ENCODE assay signal across 8 cellular contexts in the genomic region with DNA sequence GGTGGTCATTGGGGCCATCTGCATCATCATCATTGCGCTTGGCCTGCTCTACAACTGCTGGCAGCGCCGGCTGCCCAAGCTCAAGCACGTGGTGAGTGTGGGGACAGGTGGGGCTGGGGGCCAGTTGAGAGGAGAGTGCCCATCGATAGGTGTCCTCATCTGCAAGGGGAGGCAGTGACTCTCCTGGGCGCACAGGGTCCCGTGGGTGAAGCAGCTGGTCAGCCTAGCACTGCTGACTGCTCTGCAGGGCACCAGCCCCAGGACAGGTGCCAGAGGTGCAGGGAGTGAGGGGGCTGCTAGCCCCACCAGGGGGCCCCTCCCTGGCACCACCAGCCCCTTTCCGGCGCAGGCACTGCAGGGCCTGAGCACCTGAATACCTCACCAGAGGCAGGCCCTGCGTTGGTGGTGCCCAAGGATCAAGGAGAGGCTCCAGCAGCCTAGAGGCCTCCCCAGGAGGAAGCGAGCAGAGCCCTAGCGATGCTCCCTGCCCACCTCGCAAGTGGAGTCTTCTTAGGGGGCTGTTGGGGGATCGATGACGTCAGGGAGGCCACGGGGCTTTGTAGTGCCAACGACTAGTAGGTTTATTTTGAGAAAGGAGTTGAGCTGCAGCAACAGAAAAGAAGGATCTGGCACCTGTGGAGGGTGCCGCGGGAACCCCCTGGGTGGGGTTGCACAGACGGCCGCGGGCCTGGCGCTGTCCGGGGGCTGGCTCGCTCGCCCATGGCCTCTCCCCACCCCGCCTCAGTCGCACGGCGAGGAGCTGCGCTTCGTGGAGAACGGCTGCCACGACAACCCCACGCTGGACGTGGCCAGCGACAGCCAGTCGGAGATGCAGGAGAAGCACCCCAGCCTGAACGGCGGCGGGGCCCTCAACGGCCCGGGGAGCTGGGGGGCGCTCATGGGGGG. TPM values are rescaled to one million over a fixed set of nuclear protein-coding genes. Genes with fewer than 3 reads are reported as not detected.
A peak's percentile ranks its signal among the peaks of the same experiment; 100 is the strongest.
DNase-seq lines count a peak whose midpoint lies in the region; ATAC-seq and TF ChIP-seq lines count a peak whose summit lies in the region.

No MANE protein-coding gene starts in this region.

- ATAC-seq in HG03135 (IDR thresholded peaks at IDR 0.05; ENCODE audit: unreplicated experiment) (peak; percentile 22), WTC11 (no peak)

- peaks cover 3% of the 10 kb centered on the region for H3K4me1 ChIP-seq in ectodermal cell (ENCODE audit: control insufficient read depth, insufficient read depth, low read length)
- peaks cover 15% of the 10 kb centered on the region for H3K4me1 ChIP-seq in mesodermal cell (ENCODE audit: control insufficient read depth, insufficient read depth, low read length, poor library complexity, severe bottlenecking)
- peaks cover 14% of the 10 kb centered on the region in 2 donors for H3K4me1 ChIP-seq in thyroid gland

- H3K36me3 ChIP-seq in ectodermal cell (ENCODE audit: control insufficient read depth, insufficient read depth, low read length) (no peaks in the 10 kb centered on the region), mesodermal cell (ENCODE audit: control insufficient read depth, insufficient read depth, low read length) (peaks cover 5% of the 10 kb centered on the region), thyroid gland (no peaks in the 10 kb centered on the region)

- CTCF ChIA-PET in WTC11 (lab: Charles Lee): interaction anchor here (0.9 to 1.9 kb wide), 6 partner anchors 8 to 97 kb away, joined by 3 to 11 read pairs (median 3); no protein-coding TSS in a partner anchor

- intact Hi-C loops in thyroid gland (cut with DNase I): loop anchor here (5.0 kb wide), 1 partner anchor 74 kb away; a partner anchor contains a TSS

- H3K9me3 ChIP-seq in ectodermal cell (ENCODE audit: control insufficient read depth, low read length) (no peaks in the 10 kb centered on the region), mesodermal cell (ENCODE audit: control insufficient read depth, low read length) (no peaks in the 10 kb centered on the region), thyroid gland (no peaks in the 10 kb centered on the region)

- H3K27me3 ChIP-seq in ectodermal cell (ENCODE audit: control insufficient read depth, insufficient read depth, low read length, poor library complexity, severe bottlenecking) (peaks cover 27% of the 10 kb centered on the region), thyroid gland (no peaks in the 10 kb centered on the region)

- H3K27me3 Mint-ChIP-seq in WTC11 (ENCODE audit: low read depth): peaks cover 3% of the 10 kb centered on the region

- POLR2A ChIA-PET in WTC11 (lab: Charles Lee): interaction anchor here (1.8 kb wide), 1 partner anchor 150 kb away, joined by 5 read pairs; no protein-coding TSS in a partner anchor

- peaks cover 12% of the 10 kb centered on the region for H3K4me1 Mint-ChIP-seq in WTC11

- 0 out of 2 replicates have a peak overlapping the region, but pooled peaks have one; percentile 36 for H3K27ac Mint-ChIP-seq in WTC11

- peak overlapping the region; percentile 66 for H3K4me3 ChIP-seq in ectodermal cell (ENCODE audit: insufficient read depth, low read depth, low read length)
- peak overlapping the region; percentile 74 for H3K4me3 ChIP-seq in mesodermal cell (ENCODE audit: extremely low read depth, insufficient read depth, low read length, poor library complexity, severe bottlenecking)
- H3K4me3 ChIP-seq in thyroid gland (replicated peaks in 1 of 3): peak overlapping the region; percentile 48 to 97 (median 73)

- TF ChIP-seq POLR2A in thyroid gland (IDR thresholded peaks at IDR 0.05): no peak

- peak overlapping the region; percentile 78 for H3K4me3 Mint-ChIP-seq in WTC11

- H3K36me3 Mint-ChIP-seq in WTC11: no peaks in the 10 kb centered on the region

- no peaks in the 10 kb centered on the region for H3K9me3 Mint-ChIP-seq in WTC11

- DNase-seq in activated gamma-delta T cell treated with Interleukin-2 at 50 U/mL for 16 hours (peak; percentile 24), activated gamma-delta T cell (lab: John Stamatoyannopoulos, UW) (no peak), WTC11 (ENCODE audit: low spot score) (no peak), thyroid gland (peak; percentile 23 to 24), HPDE6-E6E7 (ENCODE audit: extremely low spot score) (no peak)

- 50 to 54% methylated on average over 44 of the region's 44 CpGs for WGBS in ectodermal cell, 2 experiments
- WGBS in mesodermal cell (ENCODE audit: insufficient coverage in 2 of 2), 2 experiments: 54 to 61% methylated on average over 23 to 44 of the region's 44 CpGs
- WGBS in thyroid gland, 2 donors: 22 to 56% methylated on average over 13 to 26 of the region's 44 CpGs

- TF ChIP-seq CTCF in WTC11 (IDR thresholded peaks at IDR 0.05) (no peak), thyroid gland (IDR thresholded peaks at IDR 0.05) (no peak)

- H3K27ac ChIP-seq in ectodermal cell (ENCODE audit: insufficient read depth, low read depth, low read length, poor library complexity, severe bottlenecking) (no peak overlapping the region), mesodermal cell (ENCODE audit: low read depth, low read length, severe bottlenecking) (no peak overlapping the region), thyroid gland (peak overlapping the region; percentile 78 to 80 (median 80))

TF ChIP-seq in WTC11, 78 proteins besides CTCF, POLR2A, EP300 and RAD21:
- no peak for TF ChIP-seq JAZF1 (CRISPR knock-in tag; IDR thresholded peaks at IDR 0.05)
- TF ChIP-seq, protein P1, sequence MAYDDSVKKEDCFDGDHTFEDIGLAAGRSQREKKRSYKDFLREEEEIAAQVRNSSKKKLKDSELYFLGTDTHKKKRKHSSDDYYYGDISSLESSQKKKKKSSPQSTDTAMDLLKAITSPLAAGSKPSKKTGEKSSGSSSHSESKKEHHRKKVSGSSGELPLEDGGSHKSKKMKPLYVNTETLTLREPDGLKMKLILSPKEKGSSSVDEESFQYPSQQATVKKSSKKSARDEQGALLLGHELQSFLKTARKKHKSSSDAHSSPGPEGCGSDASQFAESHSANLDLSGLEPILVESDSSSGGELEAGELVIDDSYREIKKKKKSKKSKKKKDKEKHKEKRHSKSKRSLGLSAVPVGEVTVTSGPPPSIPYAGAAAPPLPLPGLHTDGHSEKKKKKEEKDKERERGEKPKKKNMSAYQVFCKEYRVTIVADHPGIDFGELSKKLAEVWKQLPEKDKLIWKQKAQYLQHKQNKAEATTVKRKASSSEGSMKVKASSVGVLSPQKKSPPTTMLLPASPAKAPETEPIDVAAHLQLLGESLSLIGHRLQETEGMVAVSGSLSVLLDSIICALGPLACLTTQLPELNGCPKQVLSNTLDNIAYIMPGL (CRISPR knock-in tag; IDR thresholded peaks at IDR 0.05): 0 out of 2 replicates have a peak, but pooled peaks have one; percentile 1

RNA-seq across cellular contexts. Expression of a gene that starts 1.0 kb away (rescaled TPM):
- total RNA-seq in WTC11 (2021) (9.3 to 12.5 TPM (median 9.9 TPM) in 3 replicates), thyroid gland (10 to 100 TPM; 18.9 to 29.1 (median 24.4) TPM)
- 8.4 TPM for polyA plus RNA-seq in ectodermal cell (2013, experiment 1 of 4)
- polyA plus RNA-seq in ectodermal cell (2013, experiment 2 of 4): 6.4 TPM
- 8.5 TPM for polyA plus RNA-seq in ectodermal cell (2013, experiment 3 of 4)
- 8.2 TPM for polyA plus RNA-seq in ectodermal cell (2013, experiment 4 of 4)
- polyA plus RNA-seq in mesodermal cell (2013, experiment 1 of 2): 29.8 TPM
- 20.0 TPM for polyA plus RNA-seq in mesodermal cell (2013, experiment 2 of 2)

RNA-seq across cellular contexts. Expression of a gene that starts 42.8 kb away (rescaled TPM):
- total RNA-seq in WTC11 (2021) (33.6 to 38.8 TPM (median 37.8 TPM) in 3 replicates), thyroid gland (1 to 10 TPM; 3.2 to 9.4 (median 8.0) TPM)
- polyA plus RNA-seq in ectodermal cell (2013, experiment 1 of 4): 34.6 TPM
- 29.7 TPM for polyA plus RNA-seq in ectodermal cell (2013, experiment 2 of 4)
- polyA plus RNA-seq in ectodermal cell (2013, experiment 3 of 4): 30.9 TPM
- 30.6 TPM for polyA plus RNA-seq in ectodermal cell (2013, experiment 4 of 4)
- polyA plus RNA-seq in mesodermal cell (2013, experiment 1 of 2): 12.6 TPM
- polyA plus RNA-seq in mesodermal cell (2013, experiment 2 of 2): 9.7 TPM

Comparison
In these comparisons a context has a peak if more than half of its experiments do, and no peak if none do; other contexts are left out.
1. DNase-seq: peak in activated gamma-delta T cell treated with Interleukin-2 at 50 U/mL for 16 hours (single experiment) and thyroid gland (2 of 2); none in activated gamma-delta T cell (single experiment), WTC11 (single experiment) and HPDE6-E6E7 (single experiment).
2. H3K27ac ChIP-seq: peak in thyroid gland (3 of 3); none in ectodermal cell (single experiment) and mesodermal cell (single experiment).
3. Peak in every context shown above with its lines, with median percentiles within 50 percentile points of each other: H3K4me3 ChIP-seq.